In the genomic region with DNA sequence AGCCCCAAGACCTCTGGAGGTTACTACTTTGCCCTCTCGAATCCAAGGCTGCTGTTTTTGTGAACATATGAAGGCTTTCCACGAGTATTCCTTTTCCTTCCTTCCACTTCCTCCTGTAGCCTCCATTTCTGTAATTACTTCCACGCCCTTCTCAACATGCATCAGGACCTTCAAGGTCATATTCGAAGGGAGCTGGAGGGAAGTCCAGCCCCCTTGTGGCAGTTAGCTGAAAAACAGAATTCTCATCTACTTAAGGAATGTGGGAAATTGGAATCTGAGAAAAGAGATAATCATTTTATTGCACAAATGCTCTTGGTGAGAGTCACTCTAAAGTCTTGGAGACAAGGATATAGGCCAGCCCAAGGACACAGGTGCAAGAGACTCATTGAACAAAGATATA, we compare ENCODE assay signal across 16 cellular contexts.
A peak's percentile ranks its signal among the peaks of the same experiment; 100 is the strongest.
DNase-seq lines count a peak whose midpoint lies in the region; ATAC-seq, FAIRE-seq and TF ChIP-seq lines count a peak whose summit lies in the region.
"Had no signal": no experiment of that assay in that cellular context is flagged by ENCODE, and none has a peak within 500 bp of the region (broad histone marks: within the 10 kb centered on the region; RNA-seq: fewer than 3 reads in every experiment).

No MANE protein-coding gene starts in this region.

- no peak overlapping the region for H3K27ac Mint-ChIP-seq in CD8-positive, alpha-beta T cell
- H3K27ac Mint-ChIP-seq: activated CD4-positive, alpha-beta T cell treated with anti-CD3 and anti-CD28 coated beads, Interleukin-2, amount 10 ng/mL, durations not matched to agents 7 days and 5 days; activated naive CD8-positive, alpha-beta T cell had no signal

- H2BK12ac ChIP-seq in H1 (ENCODE audit: low read depth, low read length), result no peak overlapping the region

- no peaks in the 10 kb centered on the region for H3K79me1 ChIP-seq in H1 (ENCODE audit: low read depth, low read length)

- WGBS in H1 (ENCODE audit: extremely low coverage in 1 of 2, insufficient coverage in 1 of 2, insufficient read length in 1 of 2, insufficient replicate concordance in 2 of 2, low coverage in 1 of 2, low lambda C conversion rate in 2 of 2, missing lambda C conversion rate in 1 of 2), 2 experiments, result 82% methylated on average over 4 of the region's 4 CpGs; no CpG with 5 or more reads in 1 of the 2 experiments
- 90% methylated on average over 4 of the region's 4 CpGs for WGBS in smooth muscle cell (ENCODE audit: low lambda C conversion rate)

- H3K4me1 ChIP-seq in H1 (replicated peaks in 1 of 4; ENCODE audit: control insufficient read depth in 3 of 4, insufficient read depth in 4 of 4, low read length in 3 of 4) (no peaks in the 10 kb centered on the region), smooth muscle cell (ENCODE audit: low read depth) (no peaks in the 10 kb centered on the region), lower lobe of right lung (no peaks in the 10 kb centered on the region)
- H3K4me1 ChIP-seq in CD8-positive, alpha-beta T cell (ENCODE audit: insufficient read depth, low read length), result no peaks in the 10 kb centered on the region
- H3K4me1 ChIP-seq: parathyroid adenoma had no signal

- H3K9me3 ChIP-seq in H1 (ENCODE audit: insufficient read depth in 2 of 2, low read depth in 1 of 2, low read length in 1 of 2) (no peaks in the 10 kb centered on the region), smooth muscle cell (replicated peaks; ENCODE audit: low read depth) (no peaks in the 10 kb centered on the region), lower lobe of right lung (no peaks in the 10 kb centered on the region)
- H3K9me3 ChIP-seq in CD8-positive, alpha-beta T cell (ENCODE audit: low read length), result no peaks in the 10 kb centered on the region

- no peaks in the 10 kb centered on the region for H4K20me1 ChIP-seq in H1 (replicated peaks in 1 of 2; ENCODE audit: control insufficient read depth in 1 of 2, insufficient read depth in 2 of 2, low read length in 2 of 2)
- H4K20me1 ChIP-seq in smooth muscle cell (ENCODE audit: low read depth), result no peaks in the 10 kb centered on the region

- H3K9ac ChIP-seq in H1 (replicated peaks in 1 of 4; ENCODE audit: extremely low read depth in 1 of 4, low read depth in 3 of 4, low read length in 3 of 4) (no peak overlapping the region), smooth muscle cell (ENCODE audit: low read depth) (no peak overlapping the region)
- H3K9ac ChIP-seq: parathyroid adenoma had no signal

- H2BK15ac ChIP-seq in H1 (ENCODE audit: low read length), result no peak overlapping the region

- no peak overlapping the region for H3K4me2 ChIP-seq in H1 (ENCODE audit: insufficient read depth in 1 of 2, low read depth in 2 of 2, low read length in 2 of 2)
- no peak overlapping the region for H3K4me2 ChIP-seq in smooth muscle cell

- H4K8ac ChIP-seq in H1 (ENCODE audit: extremely low read depth, insufficient read depth, low read length), result no peak overlapping the region

- no peaks in the 10 kb centered on the region for H3K27me3 Mint-ChIP-seq in CD8-positive, alpha-beta T cell (ENCODE audit: low read depth)
- H3K27me3 Mint-ChIP-seq: activated CD4-positive, alpha-beta T cell treated with anti-CD3 and anti-CD28 coated beads, Interleukin-2, amount 10 ng/mL, durations not matched to agents 7 days and 5 days; activated naive CD8-positive, alpha-beta T cell had no signal

- no peak for TF ChIP-seq EP300 in H1 (IDR thresholded peaks at IDR 0.05; ENCODE audit: borderline replicate concordance in 1 of 2, low read depth in 2 of 2, low read length in 2 of 2)

- no peaks in the 10 kb centered on the region for H3F3A ChIP-seq in smooth muscle cell (ENCODE audit: low read depth)

- no peaks in the 10 kb centered on the region for H3K27me3 ChIP-seq in H1 (replicated peaks in 1 of 4; ENCODE audit: control insufficient read depth in 3 of 4, extremely low read depth in 1 of 4, insufficient read depth in 3 of 4, low read length in 3 of 4)
- H3K27me3 ChIP-seq in smooth muscle cell (ENCODE audit: low read depth), result peaks cover 3% of the 10 kb centered on the region
- H3K27me3 ChIP-seq in lower lobe of right lung (ENCODE audit: low read depth), result no peaks in the 10 kb centered on the region
- H3K27me3 ChIP-seq in CD8-positive, alpha-beta T cell (ENCODE audit: insufficient read depth, low read length), result no peaks in the 10 kb centered on the region

- no peak overlapping the region for H3K4ac ChIP-seq in H1 (replicated peaks; ENCODE audit: insufficient read length, low read depth, low read length)

- peak; percentile 38 for DNase-seq in NCI-H82 (lab: John Stamatoyannopoulos, UW)
- DNase-seq in NCI-H82 treated with DMSO at 0.1 percent for 48 hours (lab: John Stamatoyannopoulos, UW; ENCODE audit: unreplicated experiment), result no peak
- peak; percentile 7 for DNase-seq in NAMALWA (ENCODE audit: low spot score)
- no peak for DNase-seq in H1 (ENCODE audit: low read depth in 1 of 2, low spot score in 2 of 2)
- no peak for DNase-seq in smooth muscle cell (lab: John Stamatoyannopoulos, UW; ENCODE audit: unreplicated experiment)
- no peak for DNase-seq in lower lobe of right lung
- DNase-seq in Right ventricle myocardium inferior (ENCODE audit: missing footprints), result no peak
- no peak for DNase-seq in CD8-positive, alpha-beta T cell
- DNase-seq: activated CD4-positive, alpha-beta T cell treated with anti-CD3 and anti-CD28 coated beads, Interleukin-2, amount 10 ng/mL, durations not matched to agents 7 days and 5 days; activated T-cell treated with anti-CD3 and anti-CD28 coated beads, Interleukin-2, amount 50 U/mL, for 1 hour; left colon; NCI-H2107; stimulated activated naive CD4-positive, alpha-beta T cell treated with Interleukin-2 at 50 U/mL for 16 hours had no signal

- H2AFZ ChIP-seq in H1 (ENCODE audit: low read length) (no peak overlapping the region), smooth muscle cell (ENCODE audit: low read depth) (no peak overlapping the region)
- H2AFZ ChIP-seq: parathyroid adenoma had no signal

- FAIRE-seq in H1 (lab: Jason Lieb, UNC), result no peak
- FAIRE-seq: D721Med had no signal

- peak; percentile 25 to 40; a peak in 3 of 4 replicates for TF ChIP-seq RAD21 in H1 (IDR thresholded peaks at IDR 0.05 in 1 of 2, conservative IDR thresholded peaks at IDR 0.05 in 1 of 2; ENCODE audit: low read depth in 2 of 2, low read length in 2 of 2)

- no peak overlapping the region for H3K14ac ChIP-seq in H1 (ENCODE audit: insufficient read length)

- TF ChIP-seq POLR2A in H1 (IDR thresholded peaks at IDR 0.05; ENCODE audit: control extremely low read depth in 1 of 2, low read depth in 2 of 2, low read length in 2 of 2), result no peak

- H3K4me1 Mint-ChIP-seq in CD8-positive, alpha-beta T cell (ENCODE audit: low read depth), result no peaks in the 10 kb centered on the region
- H3K4me1 Mint-ChIP-seq: activated CD4-positive, alpha-beta T cell treated with anti-CD3 and anti-CD28 coated beads, Interleukin-2, amount 10 ng/mL, durations not matched to agents 7 days and 5 days had no signal

- no peak overlapping the region for H2BK120ac ChIP-seq in H1 (replicated peaks; ENCODE audit: low read depth, low read length)

- peaks cover 18% of the 10 kb centered on the region for H3K9me3 Mint-ChIP-seq in CD8-positive, alpha-beta T cell

- H2BK20ac ChIP-seq in H1 (ENCODE audit: low read length), result no peak overlapping the region

- H3K79me2 ChIP-seq in H1 (ENCODE audit: control insufficient read depth in 1 of 2, insufficient read depth in 2 of 2, low read length in 2 of 2) (no peaks in the 10 kb centered on the region), smooth muscle cell (ENCODE audit: low read depth) (no peaks in the 10 kb centered on the region)
- H3K79me2 ChIP-seq: parathyroid adenoma had no signal

- no peak overlapping the region for H2BK5ac ChIP-seq in H1 (ENCODE audit: low read depth, low read length)

- no peak overlapping the region for H2AK5ac ChIP-seq in H1 (ENCODE audit: low read depth, low read length)

- no peaks in the 10 kb centered on the region for H3K36me3 ChIP-seq in H1 (ENCODE audit: control insufficient read depth in 2 of 4, insufficient read depth in 4 of 4, low read length in 3 of 4)
- H3K36me3 ChIP-seq in smooth muscle cell (ENCODE audit: low read depth), result no peaks in the 10 kb centered on the region
- H3K36me3 ChIP-seq in lower lobe of right lung, result no peaks in the 10 kb centered on the region
- no peaks in the 10 kb centered on the region for H3K36me3 ChIP-seq in CD8-positive, alpha-beta T cell (ENCODE audit: insufficient read depth, low read length)

- no peak overlapping the region for H3K4me3 Mint-ChIP-seq in CD8-positive, alpha-beta T cell
- H3K4me3 Mint-ChIP-seq: activated CD4-positive, alpha-beta T cell treated with anti-CD3 and anti-CD28 coated beads, Interleukin-2, amount 10 ng/mL, durations not matched to agents 7 days and 5 days; activated naive CD8-positive, alpha-beta T cell had no signal

- no peak overlapping the region for H3K4me3 ChIP-seq in H1 (ENCODE audit: extremely low read depth in 1 of 4, insufficient read depth in 2 of 4, low read depth in 3 of 4, low read length in 4 of 4)
- no peak overlapping the region for H3K4me3 ChIP-seq in smooth muscle cell
- no peak overlapping the region for H3K4me3 ChIP-seq in lower lobe of right lung
- no peak overlapping the region for H3K4me3 ChIP-seq in CD8-positive, alpha-beta T cell (ENCODE audit: low read depth, low read length)

- no peak overlapping the region for H3K18ac ChIP-seq in H1 (ENCODE audit: extremely low read depth, low read length)

- H3K56ac ChIP-seq in H1 (replicated peaks; ENCODE audit: insufficient read length, low read depth, low read length), result no peak overlapping the region

- no peak for ATAC-seq in lower lobe of right lung
- ATAC-seq in Right ventricle myocardium inferior, result no peak
- ATAC-seq in CD8-positive, alpha-beta T cell, result no peak
- ATAC-seq: left colon had no signal

- H4K91ac ChIP-seq in H1 (replicated peaks; ENCODE audit: insufficient read length, low read length), result no peak overlapping the region

- TF ChIP-seq CTCF in H1 (IDR thresholded peaks at IDR 0.05; ENCODE audit: control extremely low read depth in 1 of 3, insufficient read depth in 1 of 3, low read depth in 1 of 3, low read length in 3 of 3) (peak in 2 of 3 experiments; percentile 25 to 45; a peak in 2 of 4 replicates), smooth muscle cell (IDR thresholded peaks at IDR 0.05; ENCODE audit: borderline replicate concordance, insufficient read depth, poor library complexity, severe bottlenecking) (peak; percentile 25), lower lobe of right lung (IDR thresholded peaks at IDR 0.05) (no peak)
- TF ChIP-seq CTCF in CD8-positive, alpha-beta T cell (IDR thresholded peaks at IDR 0.05), result no peak

- H3K23ac ChIP-seq in H1 (ENCODE audit: insufficient read length), result no peak overlapping the region

- CTCF ChIA-PET in H1 (lab: Charles Lee; ENCODE audit: partially characterized antibody), result interaction anchor here (0.6 to 2.4 kb wide), 12 partner anchors 10 to 823 kb away, joined by 3 to 9 read pairs (median 4); no protein-coding TSS in a partner anchor
- CTCF ChIA-PET in CD8-positive, alpha-beta T cell (lab: Charles Lee), result no interaction called here

- no peak overlapping the region for H3K27ac ChIP-seq in H1 (ENCODE audit: low read depth, low read length)
- H3K27ac ChIP-seq in smooth muscle cell (ENCODE audit: low read depth), result no peak overlapping the region
- no peak overlapping the region for H3K27ac ChIP-seq in lower lobe of right lung
- H3K27ac ChIP-seq in CD8-positive, alpha-beta T cell (ENCODE audit: low read depth, low read length), result no peak overlapping the region
- H3K27ac ChIP-seq: parathyroid adenoma had no signal

- POLR2A ChIA-PET in H1 (lab: Charles Lee; ENCODE audit: partially characterized antibody), result interaction anchor here (1.3 kb wide), 1 partner anchor 10 kb away, joined by 3 read pairs; no protein-coding TSS in a partner anchor
- POLR2A ChIA-PET in CD8-positive, alpha-beta T cell (lab: Charles Lee), result no interaction called here

- no peaks in the 10 kb centered on the region for H3K36me3 Mint-ChIP-seq in CD8-positive, alpha-beta T cell
- H3K36me3 Mint-ChIP-seq: activated naive CD8-positive, alpha-beta T cell had no signal

- no peaks in the 10 kb centered on the region for H3K23me2 ChIP-seq in H1 (ENCODE audit: low read depth, low read length)

- no peak overlapping the region for H4K5ac ChIP-seq in H1 (ENCODE audit: insufficient read length, low read depth, low read length)

- intact Hi-C loops in lower lobe of right lung (cut with DNase I) (no loop called here), Right ventricle myocardium inferior (cut with DNase I) (no loop called here)
- intact Hi-C loops in CD8-positive, alpha-beta T cell (cut with DNase I, micrococcal nuclease), result no loop called here

Comparison
In these comparisons a context has a peak if more than half of its experiments do, and no peak if none do; other contexts are left out.
1. DNase-seq: peak in NCI-H82 (single experiment) and NAMALWA (single experiment); none in NCI-H82 treated with DMSO at 0.1 percent for 48 hours (single experiment), H1 (0 of 2), smooth muscle cell (single experiment), lower lobe of right lung (single experiment), Right ventricle myocardium inferior (single experiment) and CD8-positive, alpha-beta T cell (0 of 7).
2. CTCF ChIP-seq: peak in H1 (2 of 3) and smooth muscle cell (single experiment); none in lower lobe of right lung (single experiment) and CD8-positive, alpha-beta T cell (single experiment).